ENCODE assay signal across 8 cellular contexts in genomic region chr9:127919253-127919815, GRCh38. TPM values are rescaled to one million over a fixed set of nuclear protein-coding genes. Genes with fewer than 3 reads are reported as not detected.
DNase-seq lines count a peak whose midpoint lies in the region; ATAC-seq and TF ChIP-seq lines count a peak whose summit lies in the region.

No MANE protein-coding gene starts in this region.

- H3K4me3 ChIP-seq in HL-60 (replicated peaks; ENCODE audit: insufficient read depth, low read length): no peak overlapping the region

- no peak for ATAC-seq in HG02623 (IDR thresholded peaks at IDR 0.05; ENCODE audit: unreplicated experiment)

- TF ChIP-seq CTCF in HL-60 (IDR thresholded peaks at IDR 0.05; ENCODE audit: insufficient read depth, low read length): no peak
- no peak for TF ChIP-seq CTCF in GM13976 (IDR thresholded peaks at IDR 0.05; ENCODE audit: borderline replicate concordance, control extremely low read depth, extremely low read depth, insufficient read depth, missing control alignments)

- H3K27ac ChIP-seq in HL-60 (replicated peaks): peak overlapping the region; percentile 48
- H3K27ac ChIP-seq in temporal lobe (ENCODE audit: low read depth, low read length): peak overlapping the region; percentile 30

- peaks cover 2% of the 10 kb centered on the region for H3K27me3 ChIP-seq in HL-60 (ENCODE audit: insufficient read depth, poor library complexity, severe bottlenecking)

- in situ Hi-C loops in GM13976 (cut with MboI; ENCODE audit: low sequenced_read_pairs, unreplicated experiment): no loop called here

- peak; percentile 86 for DNase-seq in 8988T
- DNase-seq in HL-60 (ENCODE audit: low read depth in 1 of 2, low spot score in 1 of 2): peak; percentile 84 to 98
- peak; percentile 97 for DNase-seq in amniotic epithelial cell (ENCODE audit: low read depth)
- DNase-seq in iris pigment epithelial cell (ENCODE audit: low read depth): peak; percentile 99
- DNase-seq in GM13976 (ENCODE audit: low spot score): no peak
- DNase-seq in NCI-H345 (lab: John Stamatoyannopoulos, UW): no peak

RNA-seq across cellular contexts. Expression of gene ST6GALNAC4, which starts 2.5 kb away (rescaled TPM):
- total RNA-seq in temporal lobe: 7.4 TPM

RNA-seq across cellular contexts. Expression of gene PIP5KL1, which starts 11.2 kb away (rescaled TPM):
- total RNA-seq in temporal lobe: 1.2 TPM

RNA-seq across cellular contexts. Expression of gene DPM2, which starts 18.3 kb away (rescaled TPM):
- 10.1 TPM for total RNA-seq in temporal lobe

RNA-seq across cellular contexts. Expression of gene ST6GALNAC6, which starts 19.9 kb away (rescaled TPM):
- total RNA-seq in temporal lobe: 25.6 TPM

RNA-seq across cellular contexts. Expression of gene AK1, which starts 41.9 kb away (rescaled TPM):
- 25.3 TPM for total RNA-seq in temporal lobe

Comparison
In these comparisons a context has a peak if more than half of its experiments do, and no peak if none do; other contexts are left out.
1. DNase-seq: peak in 8988T (single experiment), HL-60 (2 of 2), amniotic epithelial cell (single experiment) and iris pigment epithelial cell (single experiment); none in GM13976 (single experiment) and NCI-H345 (single experiment).